ENCODE assay signal across 8 cellular contexts in genomic region chr4:184537269-184538022, GRCh38.
DNase-seq lines count a peak whose midpoint lies in the region; ATAC-seq, FAIRE-seq and TF ChIP-seq lines count a peak whose summit lies in the region.

No MANE protein-coding gene starts in this region.

- peak overlapping the region; percentile 98 to 99 for H3K27ac ChIP-seq in small intestine (ENCODE audit: low read depth in 1 of 2, low read length in 1 of 2)

- H3K27me3 ChIP-seq in small intestine (ENCODE audit: control insufficient read depth in 2 of 2, insufficient read depth in 2 of 2, low read length in 2 of 2) = no peaks in the 10 kb centered on the region

- H3K36me3 ChIP-seq in small intestine (ENCODE audit: control insufficient read depth in 2 of 2, insufficient read depth in 2 of 2, low read length in 2 of 2) = no peaks in the 10 kb centered on the region

- peak overlapping the region; percentile 65 for H3K4me3 ChIP-seq in AG04449 (ENCODE audit: low read depth, low read length)
- H3K4me3 ChIP-seq in WI38 (ENCODE audit: low read depth, low read length) = peak overlapping the region; percentile 87
- H3K4me3 ChIP-seq in cardiac fibroblast (replicated peaks in 1 of 2; ENCODE audit: low read depth in 2 of 2, low read length in 2 of 2) = peak overlapping the region; percentile 65 to 75
- peak overlapping the region; percentile 63 to 78 for H3K4me3 ChIP-seq in small intestine (ENCODE audit: low read depth in 1 of 2, low read length in 2 of 2)

- POLR2A ChIA-PET in AG04449 (lab: Yijun Ruan, JAX) = interaction anchor here (1.4 to 2.1 kb wide), 4 partner anchors 23 to 273 kb away, joined by 5 to 12 read pairs (median 6); partner anchors contain the start of gene IRF2

- H3K4me1 ChIP-seq in small intestine (ENCODE audit: control insufficient read depth in 2 of 2, insufficient read depth in 1 of 2, low read depth in 1 of 2, low read length in 1 of 2) = peaks cover 2 to 3% of the 10 kb centered on the region in 2 donors

- 0% methylated on average over 29 of the region's 29 CpGs for WGBS in small intestine, 3 donors

- no peak for TF ChIP-seq CTCF in AG04449 (IDR thresholded peaks at IDR 0.05; ENCODE audit: insufficient read depth, low read length, missing control alignments)
- no peak for TF ChIP-seq CTCF in WI38 (IDR thresholded peaks at IDR 0.05; ENCODE audit: low read depth, low read length)
- no peak for TF ChIP-seq CTCF in cardiac fibroblast (IDR thresholded peaks at IDR 0.05; ENCODE audit: low read depth, low read length)

- FAIRE-seq in small intestine (lab: Jason Lieb, UNC) = no peak

- ATAC-seq in GM18873 (IDR thresholded peaks at IDR 0.05; ENCODE audit: low FRiP score, unreplicated experiment) (peak; percentile 46), HG03139 (IDR thresholded peaks at IDR 0.05; ENCODE audit: unreplicated experiment) (peak; percentile 42)

- H3K9me3 ChIP-seq in small intestine (ENCODE audit: control insufficient read depth, low read depth) = no peaks in the 10 kb centered on the region

- CTCF ChIA-PET in AG04449 (lab: Yijun Ruan, JAX) = interaction anchor here (0.8 to 4.5 kb wide), 10 partner anchors 23 to 369 kb away, joined by 3 to 45 read pairs (median 4); no protein-coding TSS in a partner anchor

- peak; percentile 59 for DNase-seq in AG04449 (ENCODE audit: low read depth, low spot score)
- DNase-seq in NCI-H2227 (lab: John Stamatoyannopoulos, UW; ENCODE audit: unreplicated experiment) = peak; percentile 94
- DNase-seq in cardiac fibroblast (ENCODE audit: low read depth in 2 of 2) = peak; percentile 97 to 98
- DNase-seq in iPS-NIHi7 (ENCODE audit: extremely low spot score) = peak; percentile 95
- peak; percentile 95 for DNase-seq in small intestine

Comparison
In these comparisons a context has a peak if more than half of its experiments do, and no peak if none do; other contexts are left out.
1. Peak in every context shown above with its lines: DNase-seq, ATAC-seq, H3K4me3 ChIP-seq and H3K27ac ChIP-seq.